8 cellular contexts compared by ENCODE assay signal in the genomic region with DNA sequence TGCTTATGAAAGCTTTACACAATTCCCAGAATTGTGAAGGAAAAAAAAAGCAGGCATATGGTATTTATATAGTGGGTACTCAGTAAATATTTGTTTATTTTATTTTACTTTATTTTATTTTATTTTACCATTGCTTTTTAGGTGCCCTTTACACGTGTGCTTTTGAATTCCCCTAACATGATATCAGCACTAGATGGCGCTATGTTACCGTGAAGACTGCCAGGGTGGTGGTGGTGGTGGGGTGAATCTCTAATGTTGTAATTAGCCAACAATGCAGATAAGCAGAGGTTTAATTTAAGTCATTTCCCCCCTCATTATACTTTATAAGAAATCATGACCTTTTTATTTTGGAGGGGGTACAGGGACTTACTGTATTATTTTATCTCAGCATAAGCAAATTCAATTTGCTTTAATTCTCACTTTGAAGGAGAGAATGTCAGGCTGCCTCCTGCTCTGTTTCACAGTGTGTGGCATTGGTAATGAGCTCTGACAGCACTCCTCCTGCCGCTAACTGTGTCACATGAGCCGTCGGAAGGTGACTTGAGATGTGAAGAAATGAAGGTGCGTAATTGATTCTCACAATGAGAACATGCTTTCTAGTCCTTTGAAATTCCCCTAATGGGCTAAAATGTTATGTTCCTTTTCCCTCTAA.
DNase-seq lines count a peak whose midpoint lies in the region; ATAC-seq and TF ChIP-seq lines count a peak whose summit lies in the region.

No MANE protein-coding gene starts in this region.

- H3K79me1 ChIP-seq in H9 (ENCODE audit: insufficient read depth, low read depth, low read length, poor library complexity, severe bottlenecking), result no peaks in the 10 kb centered on the region

- H3K79me2 ChIP-seq in H9 (ENCODE audit: insufficient read depth, low read length), result no peaks in the 10 kb centered on the region

- no peaks in the 10 kb centered on the region for H3K4me1 Mint-ChIP-seq in activated CD4-positive, alpha-beta T cell treated with anti-CD3 and anti-CD28 coated beads, Interleukin-2, amount 10 ng/mL, durations not matched to agents 24 days and 14 days
- H3K4me1 Mint-ChIP-seq in H9, result peaks cover 29 to 30% of the 10 kb centered on the region in 2 experiments

- intact Hi-C loops in activated CD4-positive, alpha-beta T cell treated with anti-CD3 and anti-CD28 coated beads, Interleukin-2, amount 10 ng/mL, durations not matched to agents 24 days and 14 days (cut with micrococcal nuclease), result loop anchor here (2.0 kb wide), 1 partner anchor 770 kb away; no protein-coding TSS in a partner anchor
- intact Hi-C loops in head of caudate nucleus (cut with DNase I), result loop anchor here (5.0 kb wide), 1 partner anchor 773 kb away; no protein-coding TSS in a partner anchor
- intact Hi-C loops in gastrocnemius medialis (cut with DNase I; ENCODE audit: low total_unique reads), result loop anchor here (2.0 kb wide), 1 partner anchor 772 kb away; no protein-coding TSS in a partner anchor

- in situ Hi-C loops in gastrocnemius medialis (cut with MboI; ENCODE audit: low sequenced_read_pairs in 4 of 4), result loop anchor here in 2 of 4 donors (25.0 kb wide), 1 partner anchor 783 kb away; no protein-coding TSS in a partner anchor

- WGBS in H9 (ENCODE audit: extremely low coverage, insufficient read length, low lambda C conversion rate), result no CpG with 5 or more reads among the region's 7 CpGs

- H3K27ac Mint-ChIP-seq in activated CD4-positive, alpha-beta T cell treated with anti-CD3 and anti-CD28 coated beads, Interleukin-2, amount 10 ng/mL, durations not matched to agents 24 days and 14 days, result no peak overlapping the region
- H3K27ac Mint-ChIP-seq in H9, result no peak overlapping the region

- no peaks in the 10 kb centered on the region for H4K20me1 ChIP-seq in H9 (ENCODE audit: control insufficient read depth, insufficient read depth, insufficient read length)

- TF ChIP-seq CTCF in H9 (conservative IDR thresholded peaks at IDR 0.05) (peak; percentile 93), NB4 (IDR thresholded peaks at IDR 0.05; ENCODE audit: low read depth, low read length) (peak; percentile 53), WERI-Rb-1 (IDR thresholded peaks at IDR 0.05; ENCODE audit: low read depth, low read length) (peak; percentile 49), gastrocnemius medialis (IDR thresholded peaks at IDR 0.05 in 4 of 5, conservative IDR thresholded peaks at IDR 0.05 in 1 of 5) (peak; percentile 37 to 68 (median 53))

- peaks cover 4% of the 10 kb centered on the region for H3K27me3 Mint-ChIP-seq in activated CD4-positive, alpha-beta T cell treated with anti-CD3 and anti-CD28 coated beads, Interleukin-2, amount 10 ng/mL, durations not matched to agents 24 days and 14 days
- no peaks in the 10 kb centered on the region for H3K27me3 Mint-ChIP-seq in H9 (ENCODE audit: low read depth)

- no peak overlapping the region for H2AK5ac ChIP-seq in H9 (ENCODE audit: insufficient read length, low read length)

- H3K4me3 ChIP-seq in NB4 (ENCODE audit: low read depth, low read length), result no peak overlapping the region
- H3K4me3 ChIP-seq in WERI-Rb-1 (ENCODE audit: low read depth, low read length), result no peak overlapping the region
- H3K4me3 ChIP-seq in gastrocnemius medialis, result no peak overlapping the region

- no peak overlapping the region for H2BK120ac ChIP-seq in H9 (ENCODE audit: low read depth, low read length, poor library complexity, severe bottlenecking)

- no peak overlapping the region for H2BK15ac ChIP-seq in H9 (ENCODE audit: low read depth, low read length)

- no peak overlapping the region for H3K23ac ChIP-seq in H9 (ENCODE audit: insufficient read length, low read depth, low read length)

- no peak overlapping the region for H3K18ac ChIP-seq in H9 (ENCODE audit: insufficient read length, low read depth, low read length)

- no peak for TF ChIP-seq POLR2A in NB4 (IDR thresholded peaks at IDR 0.05; ENCODE audit: extremely low read depth, insufficient read length)
- TF ChIP-seq POLR2A in gastrocnemius medialis (IDR thresholded peaks at IDR 0.05), result no peak

- no peaks in the 10 kb centered on the region for H3K36me3 Mint-ChIP-seq in activated CD4-positive, alpha-beta T cell treated with anti-CD3 and anti-CD28 coated beads, Interleukin-2, amount 10 ng/mL, durations not matched to agents 24 days and 14 days (ENCODE audit: low read depth)
- H3K36me3 Mint-ChIP-seq in H9 (ENCODE audit: insufficient read depth in 1 of 3, low read depth in 3 of 3), result peaks cover 2 to 15% (median 14%) of the 10 kb centered on the region in 3 experiments

- no peak overlapping the region for H3K4ac ChIP-seq in H9 (ENCODE audit: low read depth, low read length)

- no peak overlapping the region for H3K56ac ChIP-seq in H9 (ENCODE audit: insufficient read length, low read depth, low read length)

- H3T11ph ChIP-seq in H9 (ENCODE audit: low read length), result no peak overlapping the region

- no peak overlapping the region for H3K27ac ChIP-seq in H9 (ENCODE audit: insufficient read length, low read depth, low read length)
- H3K27ac ChIP-seq in WERI-Rb-1, result no peak overlapping the region
- no peak overlapping the region for H3K27ac ChIP-seq in gastrocnemius medialis

- H3K4me3 Mint-ChIP-seq in activated CD4-positive, alpha-beta T cell treated with anti-CD3 and anti-CD28 coated beads, Interleukin-2, amount 10 ng/mL, durations not matched to agents 24 days and 14 days, result no peak overlapping the region
- H3K4me3 Mint-ChIP-seq in H9, result no peak overlapping the region

- H2BK20ac ChIP-seq in H9 (ENCODE audit: low read depth, low read length, poor library complexity, severe bottlenecking), result no peak overlapping the region

- no peak overlapping the region for H4K8ac ChIP-seq in H9 (replicated peaks; ENCODE audit: insufficient read length, low read depth, low read length)

- H2BK12ac ChIP-seq in H9 (ENCODE audit: insufficient read length, low read depth, low read length), result no peak overlapping the region

- H4K5ac ChIP-seq in H9 (ENCODE audit: insufficient read length, low read depth, low read length), result no peak overlapping the region

- H3K36me3 ChIP-seq in WERI-Rb-1, result no peaks in the 10 kb centered on the region
- no peaks in the 10 kb centered on the region for H3K36me3 ChIP-seq in gastrocnemius medialis

- peak; percentile 78 for DNase-seq in activated CD4-positive, alpha-beta T cell treated with anti-CD3 and anti-CD28 coated beads, Interleukin-2, amount 10 ng/mL, durations not matched to agents 24 days and 14 days
- no peak for DNase-seq in activated CD4-positive, alpha-beta T cell treated with anti-CD3 and anti-CD28 coated beads, Interleukin-2, amount 50 U/mL, for 1 hour
- peak; percentile 52 for DNase-seq in H9
- peak; percentile 65 for DNase-seq in NB4 (ENCODE audit: low read depth)
- DNase-seq in WERI-Rb-1, result peak; percentile 46
- peak in 37 of 42 donors; percentile 7 to 77 (median 50) for DNase-seq in head of caudate nucleus
- no peak for DNase-seq in gastrocnemius medialis
- DNase-seq in UCSD-AML1 (lab: John Stamatoyannopoulos, UW; ENCODE audit: unreplicated experiment), result no peak

- H2BK5ac ChIP-seq in H9 (ENCODE audit: insufficient read length, low read length), result no peak overlapping the region

- H3K4me1 ChIP-seq in H9 (ENCODE audit: insufficient read depth, low read length) (no peaks in the 10 kb centered on the region), gastrocnemius medialis (no peaks in the 10 kb centered on the region)

- H4K91ac ChIP-seq in H9 (ENCODE audit: insufficient read length, low read depth, low read length), result no peak overlapping the region

- no peak overlapping the region for H2AFZ ChIP-seq in H9 (ENCODE audit: low read length)

- peaks cover 2% of the 10 kb centered on the region for H3K9me3 Mint-ChIP-seq in activated CD4-positive, alpha-beta T cell treated with anti-CD3 and anti-CD28 coated beads, Interleukin-2, amount 10 ng/mL, durations not matched to agents 24 days and 14 days
- peaks cover 12 to 14% of the 10 kb centered on the region in 2 experiments for H3K9me3 Mint-ChIP-seq in H9

- peak; percentile 45 to 60 for ATAC-seq in gastrocnemius medialis

- H3K14ac ChIP-seq in H9 (ENCODE audit: insufficient read depth, low read length), result no peak overlapping the region

- H3K4me2 ChIP-seq in H9 (ENCODE audit: insufficient read depth, insufficient read length, low read length), result no peak overlapping the region

- peaks cover 8% of the 10 kb centered on the region for H3K9me3 ChIP-seq in H9 (ENCODE audit: control insufficient read depth, low read depth, low read length)
- peaks cover 8% of the 10 kb centered on the region for H3K9me3 ChIP-seq in WERI-Rb-1 (ENCODE audit: severe bottlenecking)
- H3K9me3 ChIP-seq in gastrocnemius medialis, result no peaks in the 10 kb centered on the region

- no peak overlapping the region for H3K9ac ChIP-seq in H9 (ENCODE audit: extremely low read depth, insufficient read length, low read length)

- H3K27me3 ChIP-seq in H9 (ENCODE audit: insufficient read depth, low read length) (no peaks in the 10 kb centered on the region), WERI-Rb-1 (ENCODE audit: insufficient read depth, low read depth, severe bottlenecking) (no peaks in the 10 kb centered on the region), gastrocnemius medialis (no peaks in the 10 kb centered on the region)

- no peaks in the 10 kb centered on the region for H3K23me2 ChIP-seq in H9 (ENCODE audit: insufficient read length, low read depth, low read length, poor library complexity, severe bottlenecking)

Comparison
In these comparisons a context has a peak if more than half of its experiments do, and no peak if none do; other contexts are left out.
1. DNase-seq: peak in activated CD4-positive, alpha-beta T cell treated with anti-CD3 and anti-CD28 coated beads, Interleukin-2, amount 10 ng/mL, durations not matched to agents 24 days and 14 days (single experiment), H9 (single experiment), NB4 (single experiment), WERI-Rb-1 (single experiment) and head of caudate nucleus (37 of 42); none in activated CD4-positive, alpha-beta T cell treated with anti-CD3 and anti-CD28 coated beads, Interleukin-2, amount 50 U/mL, for 1 hour (single experiment), gastrocnemius medialis (0 of 2) and UCSD-AML1 (single experiment).
2. Peak in every context shown above with its lines, with median percentiles within 50 percentile points of each other: CTCF ChIP-seq.